Comparison of ENCODE assay signal across 8 cellular contexts in the genomic region with DNA sequence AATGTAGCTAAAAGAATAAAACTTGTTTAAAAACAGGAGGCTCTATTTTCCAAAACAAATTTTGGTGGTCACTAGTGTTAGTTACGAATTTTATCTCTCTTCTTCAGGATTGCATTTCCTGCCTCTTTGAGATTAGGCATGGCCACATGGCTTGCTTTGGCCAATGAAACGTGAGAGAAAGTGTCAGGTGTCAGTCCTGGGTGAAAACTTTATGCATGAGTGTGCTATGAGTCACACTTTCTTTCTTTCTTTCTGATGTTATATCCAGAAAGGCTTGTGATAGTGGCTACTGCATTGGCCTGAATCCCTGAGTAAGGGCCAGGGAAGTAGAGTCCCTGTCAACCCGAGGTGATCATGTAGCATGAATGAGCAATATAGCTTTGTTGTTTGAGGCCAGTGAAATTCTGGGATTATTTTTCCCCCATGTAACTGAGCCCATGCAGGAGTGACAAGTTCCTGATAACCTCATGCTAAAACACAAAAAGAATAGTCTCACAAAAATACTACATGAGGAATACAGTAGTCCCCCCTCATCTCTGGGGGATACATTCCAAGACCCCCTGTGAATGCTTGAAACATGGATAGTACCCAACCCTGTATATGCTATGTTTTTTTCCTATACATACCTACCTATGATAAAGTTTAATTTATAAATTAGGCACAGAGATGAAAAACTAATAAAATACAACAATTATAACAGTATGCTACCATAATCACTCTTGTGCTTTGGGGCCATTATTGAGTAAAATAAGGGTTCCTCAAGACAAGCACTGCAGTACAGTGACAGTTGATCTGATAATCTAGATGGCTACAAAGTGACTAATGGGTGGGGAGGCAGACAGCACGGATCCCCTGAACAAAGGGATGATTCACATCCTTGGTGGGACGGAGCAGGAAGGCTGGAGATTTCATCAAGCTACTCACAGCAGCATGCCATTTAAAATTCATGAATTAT.
A peak's percentile ranks its signal among the peaks of the same experiment; 100 is the strongest.
DNase-seq lines count a peak whose midpoint lies in the region; ATAC-seq and TF ChIP-seq lines count a peak whose summit lies in the region.

No MANE protein-coding gene starts in this region.

- no peak for TF ChIP-seq EP300 in sigmoid colon (IDR thresholded peaks at IDR 0.05)

- ATAC-seq in activated CD4-positive, CD25-positive, alpha-beta regulatory T cell treated with anti-CD3 and anti-CD28 coated beads, Interleukin-2, amount 50 U/mL, for 24 hours = peak; percentile 91 to 96
- ATAC-seq in HG02798 (IDR thresholded peaks at IDR 0.05; ENCODE audit: poor library complexity, unreplicated experiment) = peak; percentile 83

- no peak overlapping the region for H3K27ac ChIP-seq in sigmoid colon

- H3K4me3 ChIP-seq in cardiac fibroblast (replicated peaks in 1 of 2; ENCODE audit: low read depth in 2 of 2, low read length in 2 of 2) (no peak overlapping the region), sigmoid colon (no peak overlapping the region)

- no peak for DNase-seq in activated CD4-positive, CD25-positive, alpha-beta regulatory T cell treated with anti-CD3 and anti-CD28 coated beads, Interleukin-2, amount 50 U/mL, for 72 hours
- DNase-seq in NCI-H446 (lab: John Stamatoyannopoulos, UW) = peak; percentile 56 to 79
- peak; percentile 88 to 94 for DNase-seq in cardiac fibroblast (ENCODE audit: low read depth in 2 of 2)
- DNase-seq in renal cortical epithelial cell (ENCODE audit: low read depth) = peak; percentile 94
- no peak for DNase-seq in sigmoid colon
- no peak for DNase-seq in AML-193 (lab: John Stamatoyannopoulos, UW)

- H3K9me3 ChIP-seq in sigmoid colon = no peaks in the 10 kb centered on the region

- no peak for TF ChIP-seq POLR2A in sigmoid colon (IDR thresholded peaks at IDR 0.05)

- 79 to 83% methylated on average over 5 of the region's 5 CpGs for WGBS in sigmoid colon, 2 donors

- TF ChIP-seq CTCF in cardiac fibroblast (IDR thresholded peaks at IDR 0.05; ENCODE audit: low read depth, low read length) = no peak
- no peak for TF ChIP-seq CTCF in sigmoid colon (IDR thresholded peaks at IDR 0.05)

- H3K36me3 ChIP-seq in sigmoid colon = no peaks in the 10 kb centered on the region

- H3K27me3 ChIP-seq in sigmoid colon = no peaks in the 10 kb centered on the region

- peaks cover 0 to 24% (median 2%) of the 10 kb centered on the region in 4 donors for H3K4me1 ChIP-seq in sigmoid colon

- intact Hi-C loops in sigmoid colon (cut with DNase I) = no loop called here

Comparison
In these comparisons a context has a peak if more than half of its experiments do, and no peak if none do; other contexts are left out.
1. DNase-seq: peak in NCI-H446 (2 of 2), cardiac fibroblast (2 of 2) and renal cortical epithelial cell (single experiment); none in activated CD4-positive, CD25-positive, alpha-beta regulatory T cell treated with anti-CD3 and anti-CD28 coated beads, Interleukin-2, amount 50 U/mL, for 72 hours (single experiment), sigmoid colon (single experiment) and AML-193 (0 of 2).